11 cellular contexts compared by ENCODE assay signal in genomic region chr10:110923856-110924493, GRCh38. TPM values are rescaled to one million over a fixed set of nuclear protein-coding genes. Genes with fewer than 3 reads are reported as not detected.
DNase-seq lines count a peak whose midpoint lies in the region; ATAC-seq and TF ChIP-seq lines count a peak whose summit lies in the region.
"Had no signal": no experiment of that assay in that cellular context is flagged by ENCODE, and none has a peak within 500 bp of the region (broad histone marks: within the 10 kb centered on the region; RNA-seq: fewer than 3 reads in every experiment).

No MANE protein-coding gene starts in this region.

- H3K36me3 ChIP-seq in BLaER1 (peaks cover 19% of the 10 kb centered on the region), tibial nerve (no peaks in the 10 kb centered on the region)

- peaks cover 94% of the 10 kb centered on the region for H4K20me1 ChIP-seq in BLaER1

- TF ChIP-seq CTCF in epithelial cell of proximal tubule (conservative IDR thresholded peaks at IDR 0.05; ENCODE audit: low read depth, low read length) (peak; percentile 6), tibial nerve (IDR thresholded peaks at IDR 0.05) (no peak)

- H3K9ac ChIP-seq in BLaER1, result no peak overlapping the region
- H3K9ac ChIP-seq: parathyroid adenoma had no signal

- ATAC-seq in GM19043 (IDR thresholded peaks at IDR 0.05; ENCODE audit: low read depth, unreplicated experiment), result peak; percentile 34

- H3K4me2 ChIP-seq in BLaER1, result peak overlapping the region; percentile 36

- H3K27ac ChIP-seq in BLaER1 (no peak overlapping the region), tibial nerve (no peak overlapping the region)
- H3K27ac ChIP-seq: parathyroid adenoma had no signal

- no peak for TF ChIP-seq EP300 in tibial nerve (IDR thresholded peaks at IDR 0.05)

- DNase-seq in LoVo (ENCODE audit: low spot score) (peak; percentile 46), epithelial cell of proximal tubule (ENCODE audit: low read depth) (no peak), T-helper 9 cell (no peak), germinal center (ENCODE audit: low spot score) (no peak), tibial nerve (ENCODE audit: low spot score in 2 of 2) (no peak), SIG-M5 treated with dmso at 0.1 percent for 504 hours (lab: John Stamatoyannopoulos, UW; ENCODE audit: unreplicated experiment) (no peak)
- DNase-seq: CD4-positive, alpha-beta memory T cell; immature natural killer cell had no signal

- H3K27me3 ChIP-seq in BLaER1, result no peaks in the 10 kb centered on the region
- H3K27me3 ChIP-seq in tibial nerve, result no peaks in the 10 kb centered on the region

- no peak for TF ChIP-seq POLR2A in tibial nerve (IDR thresholded peaks at IDR 0.05)

- WGBS in tibial nerve, 2 donors, result 35 to 43% methylated on average over 2 of the region's 2 CpGs

- H3K4me1 ChIP-seq in BLaER1, result peaks cover 75% of the 10 kb centered on the region
- peaks cover 0 to 67% (median 22%) of the 10 kb centered on the region in 4 donors for H3K4me1 ChIP-seq in tibial nerve
- H3K4me1 ChIP-seq: parathyroid adenoma had no signal

- no peaks in the 10 kb centered on the region for H3K9me3 ChIP-seq in BLaER1
- no peaks in the 10 kb centered on the region for H3K9me3 ChIP-seq in tibial nerve

- no peak overlapping the region for H3K4me3 ChIP-seq in BLaER1
- H3K4me3 ChIP-seq in epithelial cell of proximal tubule (ENCODE audit: low read depth, low read length), result peak overlapping the region; percentile 14
- H3K4me3 ChIP-seq in tibial nerve, result no peak overlapping the region

RNA-seq across cellular contexts. Expression of gene SHOC2, which starts 4.6 kb away (rescaled TPM):
- total RNA-seq in epithelial cell of proximal tubule (14.1 and 21.8 TPM in 2 replicates), tibial nerve (10 to 100 TPM; 49.2 to 50.9 (median 50.5) TPM)

RNA-seq across cellular contexts. Expression of gene BBIP1, which starts 5.0 kb away (rescaled TPM):
- 18.8 and 27.0 TPM in 2 replicates for total RNA-seq in epithelial cell of proximal tubule
- 10 to 100 TPM; 25.2 to 37.0 (median 33.9) TPM for total RNA-seq in tibial nerve

RNA-seq across cellular contexts. Expression of gene PDCD4, which starts 52.2 kb away (rescaled TPM):
- total RNA-seq in epithelial cell of proximal tubule (3.6 and 55.5 TPM in 2 replicates), tibial nerve (100 to 1,000 TPM in 1 of 4 donors, 10 to 100 TPM in 3; 68.6 to 109 (median 82.7) TPM)
